ENCODE assay signal across 26 cellular contexts in the genomic region with DNA sequence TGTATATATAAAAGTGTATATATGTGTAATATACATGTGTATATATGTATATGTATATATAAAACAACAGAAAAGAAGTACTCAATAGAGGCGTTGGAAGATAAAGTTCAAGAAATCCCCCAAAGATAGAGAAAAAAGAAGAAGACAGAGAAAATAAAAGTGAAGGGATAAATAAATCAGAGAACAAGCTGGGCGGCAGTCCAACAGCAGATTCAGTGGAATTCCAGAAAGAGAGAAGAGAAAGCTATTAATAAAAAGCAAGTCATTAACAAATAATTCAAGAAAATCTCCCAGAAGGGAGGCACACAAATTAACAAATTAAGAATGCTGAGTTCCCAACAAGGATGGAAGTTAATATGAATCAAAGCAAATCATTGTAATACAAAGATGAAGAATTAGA. TPM values are rescaled to one million over a fixed set of nuclear protein-coding genes. Genes with fewer than 3 reads are reported as not detected.
DNase-seq lines count a peak whose midpoint lies in the region; ATAC-seq and TF ChIP-seq lines count a peak whose summit lies in the region.
"Had no signal": no experiment of that assay in that cellular context is flagged by ENCODE, and none has a peak within 500 bp of the region (broad histone marks: within the 10 kb centered on the region; RNA-seq: fewer than 3 reads in every experiment).

No MANE protein-coding gene starts in this region.

- no peaks in the 10 kb centered on the region for H3K27me3 ChIP-seq in testis
- no peaks in the 10 kb centered on the region for H3K27me3 ChIP-seq in CD8-positive, alpha-beta T cell (ENCODE audit: insufficient read depth, low read length)
- H3K27me3 ChIP-seq: BE2C; BLaER1 treated with 17β-estradiol and CSF1 and Interleukin-3, amounts not matched to agents 10 nM and 100 nM had no signal

- H3K36me3 Mint-ChIP-seq in mesothelial cell of epicardium: no peaks in the 10 kb centered on the region
- H3K36me3 Mint-ChIP-seq in CD8-positive, alpha-beta T cell: no peaks in the 10 kb centered on the region
- H3K36me3 Mint-ChIP-seq in naive thymus-derived CD8-positive, alpha-beta T cell: no peaks in the 10 kb centered on the region
- H3K36me3 Mint-ChIP-seq: CD14-positive monocyte had no signal

- H3K27ac ChIP-seq in testis: no peak overlapping the region
- H3K27ac ChIP-seq in CD8-positive, alpha-beta T cell (ENCODE audit: low read depth, low read length): no peak overlapping the region
- H3K27ac ChIP-seq: A549; BLaER1 treated with 17β-estradiol and CSF1 and Interleukin-3, amounts not matched to agents 10 nM and 100 nM; GM23248 had no signal

- no peak for TF ChIP-seq CTCF in fibroblast of pulmonary artery (IDR thresholded peaks at IDR 0.05; ENCODE audit: low read length, missing control alignments)
- no peak for TF ChIP-seq CTCF in mesothelial cell of epicardium (IDR thresholded peaks at IDR 0.05; ENCODE audit: unreplicated experiment)
- no peak for TF ChIP-seq CTCF in testis (IDR thresholded peaks at IDR 0.05)
- TF ChIP-seq CTCF in CD8-positive, alpha-beta T cell (IDR thresholded peaks at IDR 0.05): no peak

- H3K9me3 ChIP-seq in testis: no peaks in the 10 kb centered on the region
- no peaks in the 10 kb centered on the region for H3K9me3 ChIP-seq in CD8-positive, alpha-beta T cell (ENCODE audit: low read length)
- H3K9me3 ChIP-seq: A549; BE2C; BLaER1 treated with 17β-estradiol and CSF1 and Interleukin-3, amounts not matched to agents 10 nM and 100 nM had no signal

- no peaks in the 10 kb centered on the region for H3K36me3 ChIP-seq in testis (ENCODE audit: low read depth, missing control alignments)
- H3K36me3 ChIP-seq in CD8-positive, alpha-beta T cell (ENCODE audit: insufficient read depth, low read length): no peaks in the 10 kb centered on the region
- H3K36me3 ChIP-seq: BE2C; BLaER1 treated with 17β-estradiol and CSF1 and Interleukin-3, amounts not matched to agents 10 nM and 100 nM had no signal

- CTCF ChIA-PET in CD8-positive, alpha-beta T cell (lab: Charles Lee): no interaction called here

- DNase-seq in amniotic epithelial cell (ENCODE audit: low read depth): peak; percentile 26
- peak; percentile 3 for DNase-seq in fibroblast of pulmonary artery (ENCODE audit: low read depth)
- DNase-seq in mesothelial cell of epicardium (ENCODE audit: low spot score in 2 of 2, unreplicated experiment in 2 of 2): no peak
- DNase-seq in testis: peak; percentile 18
- DNase-seq in NCI-H2081 (lab: John Stamatoyannopoulos, UW): no peak
- no peak for DNase-seq in CD8-positive, alpha-beta T cell
- DNase-seq in naive thymus-derived CD8-positive, alpha-beta T cell: no peak
- DNase-seq: 8988T; ACHN; AML-193; BE2C; Calu3; CD4-positive, alpha-beta T cell; COR-L47; DMS53; DMS79 treated with DMSO at 0.1 percent for 48 hours; GF-D8; GM23248; H7; HCEC 1CT had no signal

- 68 to 72% methylated on average over 2 of the region's 2 CpGs for WGBS in testis, 2 donors

- no peaks in the 10 kb centered on the region for H3K27me3 Mint-ChIP-seq in mesothelial cell of epicardium (ENCODE audit: low read depth)
- no peaks in the 10 kb centered on the region for H3K27me3 Mint-ChIP-seq in CD8-positive, alpha-beta T cell (ENCODE audit: low read depth)
- H3K27me3 Mint-ChIP-seq in naive thymus-derived CD8-positive, alpha-beta T cell: no peaks in the 10 kb centered on the region
- H3K27me3 Mint-ChIP-seq: CD4-positive, alpha-beta T cell had no signal

- H3K27ac Mint-ChIP-seq in mesothelial cell of epicardium: peak overlapping the region; percentile 10
- H3K27ac Mint-ChIP-seq in CD8-positive, alpha-beta T cell: no peak overlapping the region
- H3K27ac Mint-ChIP-seq in naive thymus-derived CD8-positive, alpha-beta T cell: no peak overlapping the region
- H3K27ac Mint-ChIP-seq: CD14-positive monocyte; CD4-positive, alpha-beta T cell had no signal

- no peaks in the 10 kb centered on the region for H3K4me1 ChIP-seq in testis
- no peaks in the 10 kb centered on the region for H3K4me1 ChIP-seq in CD8-positive, alpha-beta T cell (ENCODE audit: insufficient read depth, low read length)
- H3K4me1 ChIP-seq: A549; BE2C; BLaER1 treated with 17β-estradiol and CSF1 and Interleukin-3, amounts not matched to agents 10 nM and 100 nM had no signal

- H3K4me3 ChIP-seq in fibroblast of pulmonary artery (replicated peaks; ENCODE audit: low read depth, low read length): no peak overlapping the region
- H3K4me3 ChIP-seq in testis: no peak overlapping the region
- H3K4me3 ChIP-seq in CD8-positive, alpha-beta T cell (ENCODE audit: low read depth, low read length): no peak overlapping the region
- H3K4me3 ChIP-seq: A549; BLaER1 treated with 17β-estradiol and CSF1 and Interleukin-3, amounts not matched to agents 10 nM and 100 nM; GM23248 had no signal

- H3K9me3 Mint-ChIP-seq in mesothelial cell of epicardium: no peaks in the 10 kb centered on the region
- peaks cover 2% of the 10 kb centered on the region for H3K9me3 Mint-ChIP-seq in CD8-positive, alpha-beta T cell
- H3K9me3 Mint-ChIP-seq in naive thymus-derived CD8-positive, alpha-beta T cell: peaks cover 0 to 15% (median 0%) of the 10 kb centered on the region in 9 donors

- no peak overlapping the region for H3K4me3 Mint-ChIP-seq in mesothelial cell of epicardium
- H3K4me3 Mint-ChIP-seq in CD8-positive, alpha-beta T cell: no peak overlapping the region
- H3K4me3 Mint-ChIP-seq in naive thymus-derived CD8-positive, alpha-beta T cell: no peak overlapping the region
- H3K4me3 Mint-ChIP-seq: CD14-positive monocyte; CD4-positive, alpha-beta T cell had no signal

- no peak for TF ChIP-seq POLR2A in testis (IDR thresholded peaks at IDR 0.05)

- intact Hi-C loops in testis (cut with DNase I; ENCODE audit: low total_unique reads): no loop called here
- intact Hi-C loops in CD8-positive, alpha-beta T cell (cut with DNase I, micrococcal nuclease): no loop called here

- no peak for ATAC-seq in CD8-positive, alpha-beta T cell
- no peak for ATAC-seq in HG02623 (IDR thresholded peaks at IDR 0.05; ENCODE audit: unreplicated experiment)
- no peak for ATAC-seq in naive thymus-derived CD8-positive, alpha-beta T cell
- ATAC-seq: A549 had no signal

- POLR2A ChIA-PET in CD8-positive, alpha-beta T cell (lab: Charles Lee): no interaction called here
- POLR2A ChIA-PET in naive thymus-derived CD8-positive, alpha-beta T cell (lab: Charles Lee): no interaction called here

- peaks cover 35% of the 10 kb centered on the region for H3K4me1 Mint-ChIP-seq in mesothelial cell of epicardium
- no peaks in the 10 kb centered on the region for H3K4me1 Mint-ChIP-seq in CD8-positive, alpha-beta T cell (ENCODE audit: low read depth)
- H3K4me1 Mint-ChIP-seq in naive thymus-derived CD8-positive, alpha-beta T cell: no peaks in the 10 kb centered on the region
- H3K4me1 Mint-ChIP-seq: CD14-positive monocyte had no signal

RNA-seq across cellular contexts. Expression of a gene that starts 59.3 kb away (rescaled TPM):
- total RNA-seq in mesothelial cell of epicardium: 0.18 TPM in 1 of 3 replicates, not detected in the others
- 10 to 100 TPM; 16.3 to 25.6 TPM for total RNA-seq in testis
- polyA plus RNA-seq in testis (ENCODE audit: insufficient read depth, low read depth, low replicate concordance): 37.6 TPM
- total RNA-seq in CD8-positive, alpha-beta T cell: not detected
- not detected for total RNA-seq in naive thymus-derived CD8-positive, alpha-beta T cell
- polyA plus RNA-seq in naive thymus-derived CD8-positive, alpha-beta T cell: not detected
- total RNA-seq: CD4-positive, alpha-beta T cell; Daoy; G401; GM23248; H7 had no signal
- polyA plus RNA-seq: A549, CD14-positive monocyte, GM23248 had no signal

Comparison
In these comparisons a context has a peak if more than half of its experiments do, and no peak if none do; other contexts are left out.
1. DNase-seq: peak in amniotic epithelial cell (single experiment), fibroblast of pulmonary artery (single experiment) and testis (single experiment); none in mesothelial cell of epicardium (0 of 2), NCI-H2081 (0 of 2), CD8-positive, alpha-beta T cell (0 of 7) and naive thymus-derived CD8-positive, alpha-beta T cell (0 of 10).
2. RNA of a gene that starts 59.3 kb away (total RNA-seq): 16.3 to 25.6 TPM in testis; 0.18 TPM in mesothelial cell of epicardium, not detected in CD8-positive, alpha-beta T cell and not detected in naive thymus-derived CD8-positive, alpha-beta T cell; every median in the first group is over 10 times any median in the second.